In genomic region chr5:132229236-132229635, GRCh38 we compare ENCODE assay signal across 17 cellular contexts. TPM values are rescaled to one million over a fixed set of nuclear protein-coding genes. Genes with fewer than 3 reads are reported as not detected.
DNase-seq lines count a peak whose midpoint lies in the region; ATAC-seq, FAIRE-seq and TF ChIP-seq lines count a peak whose summit lies in the region.
"Had no signal": no experiment of that assay in that cellular context is flagged by ENCODE, and none has a peak within 500 bp of the region (broad histone marks: within the 10 kb centered on the region; RNA-seq: fewer than 3 reads in every experiment).

No MANE protein-coding gene starts in this region.

- DNase-seq in activated naive CD4-positive, alpha-beta T cell treated with anti-CD3 and anti-CD28 coated beads for 36 hours = no peak
- DNase-seq in activated naive CD4-positive, alpha-beta T cell (lab: John Stamatoyannopoulos, UW) = no peak
- DNase-seq in RWPE2 (ENCODE audit: low spot score) (peak; percentile 15), endothelial cell of umbilical vein (ENCODE audit: low read depth, low spot score) (no peak), BE2C (no peak), GM13977 (ENCODE audit: low spot score) (no peak), KBM-7 (no peak)
- DNase-seq: cortex of kidney; IMR-90; PC-9; stimulated activated CD4-positive, alpha-beta T cell treated with anti-CD3 and anti-CD28 coated beads, Interleukin-15, amount 100 ng/mL, for 24 hours; SW 1271 had no signal

- no peak overlapping the region for H3K27ac Mint-ChIP-seq in activated naive CD4-positive, alpha-beta T cell treated with anti-CD3 and anti-CD28 coated beads for 36 hours
- H3K27ac Mint-ChIP-seq in stimulated activated memory B cell treated with anti-CD40 and anti-IgM and Interleukin-4, amounts not matched to agents 10 μg/mL and 1 μg/mL and 100 μg/mL, for 72 hours = peak overlapping the region; percentile 4

- BruUV-seq in endothelial cell of umbilical vein (replicated peaks; lab: Mats Ljungman, UMichigan) = TSS peak; percentile 21

- peak overlapping the region; percentile 43 for H3K4me3 Mint-ChIP-seq in activated naive CD4-positive, alpha-beta T cell treated with anti-CD3 and anti-CD28 coated beads for 36 hours
- H3K4me3 Mint-ChIP-seq in stimulated activated memory B cell treated with anti-CD40 and anti-IgM and Interleukin-4, amounts not matched to agents 10 μg/mL and 1 μg/mL and 100 μg/mL, for 72 hours = peak overlapping the region; percentile 5

- peaks cover 4% of the 10 kb centered on the region for H3K4me1 Mint-ChIP-seq in activated naive CD4-positive, alpha-beta T cell treated with anti-CD3 and anti-CD28 coated beads for 36 hours (ENCODE audit: low read depth)
- peaks cover 22% of the 10 kb centered on the region for H3K4me1 Mint-ChIP-seq in stimulated activated memory B cell treated with anti-CD40 and anti-IgM and Interleukin-4, amounts not matched to agents 10 μg/mL and 1 μg/mL and 100 μg/mL, for 72 hours

- TF ChIP-seq CTCF in RWPE2 (IDR thresholded peaks at IDR 0.05; ENCODE audit: poor library complexity, severe bottlenecking) (no peak), endothelial cell of umbilical vein (IDR thresholded peaks at IDR 0.05; ENCODE audit: extremely low read depth in 1 of 2, insufficient read depth in 1 of 2, low read depth in 1 of 2, low read length in 2 of 2) (no peak), BE2C (IDR thresholded peaks at IDR 0.05; ENCODE audit: low read depth, low read length) (no peak), GM13977 (IDR thresholded peaks at IDR 0.05; ENCODE audit: extremely low read depth, insufficient read depth, missing control alignments) (no peak)

- in situ Hi-C loops in GM13977 (cut with MboI; ENCODE audit: low pct_unique_long_range_greater_than_20kb, low sequenced_read_pairs, unreplicated experiment) (no loop called here), KBM-7 (cut with MboI; ENCODE audit: low pct_unique_long_range_greater_than_20kb, low sequenced_read_pairs) (no loop called here)

- peaks cover 38% of the 10 kb centered on the region for H3K27me3 Mint-ChIP-seq in activated naive CD4-positive, alpha-beta T cell treated with anti-CD3 and anti-CD28 coated beads for 36 hours (ENCODE audit: low read depth)
- peaks cover 27% of the 10 kb centered on the region for H3K27me3 Mint-ChIP-seq in stimulated activated memory B cell treated with anti-CD40 and anti-IgM and Interleukin-4, amounts not matched to agents 10 μg/mL and 1 μg/mL and 100 μg/mL, for 72 hours

- FAIRE-seq in endothelial cell of umbilical vein (lab: Jason Lieb, UNC) = no peak
- FAIRE-seq: GM12892, pancreas had no signal

- no peaks in the 10 kb centered on the region for H3K36me3 ChIP-seq in RWPE2 (ENCODE audit: low read depth)
- H3K36me3 ChIP-seq in endothelial cell of umbilical vein (ENCODE audit: control insufficient read depth in 2 of 2, extremely low read depth in 1 of 2, insufficient read depth in 2 of 2, low read length in 2 of 2) = no peaks in the 10 kb centered on the region
- no peaks in the 10 kb centered on the region for H3K36me3 ChIP-seq in BE2C
- H3K36me3 ChIP-seq: pancreas, upper lobe of left lung had no signal

- dilution Hi-C loops in endothelial cell of umbilical vein (cut with MboI; ENCODE audit: extremely low pct_ligation_motif_present, low sequenced_read_pairs) = no loop called here

- H3K9me3 Mint-ChIP-seq in activated naive CD4-positive, alpha-beta T cell treated with anti-CD3 and anti-CD28 coated beads for 36 hours = no peaks in the 10 kb centered on the region
- H3K9me3 Mint-ChIP-seq in stimulated activated memory B cell treated with anti-CD40 and anti-IgM and Interleukin-4, amounts not matched to agents 10 μg/mL and 1 μg/mL and 100 μg/mL, for 72 hours = no peaks in the 10 kb centered on the region

- no peaks in the 10 kb centered on the region for H3K9me3 ChIP-seq in RWPE2 (ENCODE audit: severe bottlenecking)
- no peaks in the 10 kb centered on the region for H3K9me3 ChIP-seq in endothelial cell of umbilical vein (replicated peaks; ENCODE audit: control insufficient read depth, insufficient read depth, low read length)
- H3K9me3 ChIP-seq in BE2C = no peaks in the 10 kb centered on the region
- H3K9me3 ChIP-seq: pancreas, upper lobe of left lung had no signal

- no peak overlapping the region for H3K27ac ChIP-seq in RWPE2 (ENCODE audit: poor library complexity, severe bottlenecking)
- H3K27ac ChIP-seq in endothelial cell of umbilical vein (ENCODE audit: insufficient read depth, low read depth, low read length) = no peak overlapping the region
- H3K27ac ChIP-seq: pancreas, PC-9, upper lobe of left lung had no signal

- TF ChIP-seq POLR2A in endothelial cell of umbilical vein (IDR thresholded peaks at IDR 0.05; ENCODE audit: low read depth, low read length) = no peak

- CTCF ChIA-PET in activated naive CD4-positive, alpha-beta T cell treated with anti-CD3 and anti-CD28 coated beads for 36 hours (lab: Charles Lee) = interaction anchor here (1.4 kb wide), 1 partner anchor 166 kb away, joined by 3 read pairs; no protein-coding TSS in a partner anchor
- CTCF ChIA-PET in endothelial cell of umbilical vein (lab: Charles Lee) = interaction anchor here (0.9 to 3.8 kb wide), 2 partner anchors 8 to 39 kb away, joined by 3 to 39 read pairs; no protein-coding TSS in a partner anchor

- no peaks in the 10 kb centered on the region for H4K20me1 ChIP-seq in endothelial cell of umbilical vein (replicated peaks; ENCODE audit: control insufficient read depth, extremely low read depth, insufficient read depth, low read length)

- no peaks in the 10 kb centered on the region for H3K36me3 Mint-ChIP-seq in activated naive CD4-positive, alpha-beta T cell treated with anti-CD3 and anti-CD28 coated beads for 36 hours (ENCODE audit: low read depth)
- no peaks in the 10 kb centered on the region for H3K36me3 Mint-ChIP-seq in stimulated activated memory B cell treated with anti-CD40 and anti-IgM and Interleukin-4, amounts not matched to agents 10 μg/mL and 1 μg/mL and 100 μg/mL, for 72 hours

- H3K4me3 ChIP-seq in RWPE2 (ENCODE audit: severe bottlenecking) = no peak overlapping the region
- H3K4me3 ChIP-seq in endothelial cell of umbilical vein (replicated peaks in 1 of 3; ENCODE audit: insufficient read depth in 1 of 3, low read depth in 1 of 3, low read length in 3 of 3) = no peak overlapping the region
- H3K4me3 ChIP-seq in BE2C (ENCODE audit: low read depth, low read length) = no peak overlapping the region
- H3K4me3 ChIP-seq: lung, pancreas, PC-9, upper lobe of left lung had no signal

- H3K4me1 ChIP-seq in RWPE2 (ENCODE audit: insufficient read depth, poor library complexity, severe bottlenecking) = peaks cover 23% of the 10 kb centered on the region
- no peaks in the 10 kb centered on the region for H3K4me1 ChIP-seq in endothelial cell of umbilical vein (ENCODE audit: control insufficient read depth, extremely low read depth, insufficient read depth, low read length)
- peaks cover 11% of the 10 kb centered on the region for H3K4me1 ChIP-seq in BE2C

- no peak overlapping the region for H3K9ac ChIP-seq in endothelial cell of umbilical vein (replicated peaks; ENCODE audit: extremely low read depth, insufficient read depth, low read length)

- H3K9me1 ChIP-seq in endothelial cell of umbilical vein (replicated peaks; ENCODE audit: control insufficient read depth, extremely low read depth, insufficient read depth, low read length) = no peaks in the 10 kb centered on the region

- POLR2A ChIA-PET in endothelial cell of umbilical vein (lab: Charles Lee) = no interaction called here

- H3K79me2 ChIP-seq in endothelial cell of umbilical vein (ENCODE audit: control insufficient read depth, insufficient read depth, low read length) = no peaks in the 10 kb centered on the region

- intact Hi-C loops in activated naive CD4-positive, alpha-beta T cell treated with anti-CD3 and anti-CD28 coated beads for 36 hours (cut with micrococcal nuclease) = no loop called here
- intact Hi-C loops in endothelial cell of umbilical vein (cut with micrococcal nuclease) = no loop called here

- H2AFZ ChIP-seq in endothelial cell of umbilical vein (ENCODE audit: low read depth, low read length) = no peak overlapping the region
- H2AFZ ChIP-seq: PC-9 had no signal

- no peaks in the 10 kb centered on the region for H3K27me3 ChIP-seq in RWPE2 (ENCODE audit: insufficient read depth, poor library complexity, severe bottlenecking)
- H3K27me3 ChIP-seq in endothelial cell of umbilical vein (ENCODE audit: control insufficient read depth in 2 of 2, insufficient read depth in 2 of 2, low read length in 2 of 2) = peaks cover 0 to 1% of the 10 kb centered on the region in 2 experiments
- H3K27me3 ChIP-seq in BE2C = no peaks in the 10 kb centered on the region
- H3K27me3 ChIP-seq: pancreas, upper lobe of left lung had no signal

- H3K4me2 ChIP-seq in endothelial cell of umbilical vein (ENCODE audit: insufficient read depth, low read length) = no peak overlapping the region

- no peak for ATAC-seq in RWPE2 (ENCODE audit: low read depth)
- ATAC-seq in stimulated activated memory B cell treated with anti-CD40 and anti-IgM and Interleukin-4, amounts not matched to agents 10 μg/mL and 1 μg/mL and 100 μg/mL, for 72 hours = no peak
- ATAC-seq: pancreas had no signal

RNA-seq across cellular contexts. Expression of gene P4HA2, which starts 1.6 kb away (rescaled TPM):
- under 1 TPM; 0.47 to 0.74 TPM for total RNA-seq in activated naive CD4-positive, alpha-beta T cell treated with anti-CD3 and anti-CD28 coated beads for 36 hours
- total RNA-seq in endothelial cell of umbilical vein = 37.4 and 37.6 TPM in 2 replicates
- 58.7 and 67.1 TPM in 2 replicates for polyA plus RNA-seq in endothelial cell of umbilical vein
- polyA plus RNA-seq in endothelial cell of umbilical vein (2011; cell fraction: cytosol; rRNA removed) = 47.2 and 48.0 TPM in 2 replicates
- polyA plus RNA-seq in endothelial cell of umbilical vein (2011; cell fraction: nucleus; rRNA removed) = 46.7 and 48.4 TPM in 2 replicates
- 48.9 and 64.0 TPM in 2 replicates for polyA plus RNA-seq in endothelial cell of umbilical vein (2012)
- polyA minus RNA-seq in endothelial cell of umbilical vein = 66.9 and 75.4 TPM in 2 replicates
- 9.8 TPM for polyA minus RNA-seq in endothelial cell of umbilical vein (2011; cell fraction: cytosol; rRNA and poly(A)+ RNA removed)
- polyA minus RNA-seq in endothelial cell of umbilical vein (2011; cell fraction: nucleus; rRNA and poly(A)+ RNA removed) = 19.0 and 19.4 TPM in 2 replicates
- polyA plus RNA-seq in BE2C (2012; ENCODE audit: insufficient read depth, insufficient read length, low read depth) = 20.3 TPM

RNA-seq across cellular contexts. Expression of gene PDLIM4, which starts 28.3 kb away (rescaled TPM):
- not detected for total RNA-seq in activated naive CD4-positive, alpha-beta T cell treated with anti-CD3 and anti-CD28 coated beads for 36 hours
- 65.7 and 69.8 TPM in 2 replicates for total RNA-seq in endothelial cell of umbilical vein
- 112 and 193 TPM in 2 replicates for polyA plus RNA-seq in endothelial cell of umbilical vein
- 94.1 and 114 TPM in 2 replicates for polyA plus RNA-seq in endothelial cell of umbilical vein (2011; cell fraction: cytosol; rRNA removed)
- polyA plus RNA-seq in endothelial cell of umbilical vein (2011; cell fraction: nucleus; rRNA removed) = 80.4 and 107 TPM in 2 replicates
- polyA plus RNA-seq in endothelial cell of umbilical vein (2012) = 68.2 and 80.0 TPM in 2 replicates
- 33.7 and 46.4 TPM in 2 replicates for polyA minus RNA-seq in endothelial cell of umbilical vein
- polyA minus RNA-seq in endothelial cell of umbilical vein (2011; cell fraction: cytosol; rRNA and poly(A)+ RNA removed) = not detected
- 27.0 and 33.2 TPM in 2 replicates for polyA minus RNA-seq in endothelial cell of umbilical vein (2011; cell fraction: nucleus; rRNA and poly(A)+ RNA removed)
- polyA plus RNA-seq in BE2C (2012; ENCODE audit: insufficient read depth, insufficient read length, low read depth) = 101 TPM

Comparison
In these comparisons a context has a peak if more than half of its experiments do, and no peak if none do; other contexts are left out.
1. RNA of gene P4HA2, which starts 1.6 kb away (total RNA-seq): 37.4 to 37.6 TPM in endothelial cell of umbilical vein; 0.47 to 0.74 TPM in activated naive CD4-positive, alpha-beta T cell treated with anti-CD3 and anti-CD28 coated beads for 36 hours; every median in the first group is over 10 times any median in the second.
2. RNA of gene PDLIM4, which starts 28.3 kb away (total RNA-seq): 65.7 to 69.8 TPM in endothelial cell of umbilical vein; not detected in activated naive CD4-positive, alpha-beta T cell treated with anti-CD3 and anti-CD28 coated beads for 36 hours; every median in the first group is over 10 times any median in the second.